ENCODE assay signal across 8 cellular contexts in genomic region chr17:17494499-17495447, GRCh38. TPM values are rescaled to one million over a fixed set of nuclear protein-coding genes. Genes with fewer than 3 reads are reported as not detected.
DNase-seq lines count a peak whose midpoint lies in the region; ATAC-seq and TF ChIP-seq lines count a peak whose summit lies in the region.

No MANE protein-coding gene starts in this region.

- H3K9me3 Mint-ChIP-seq in dendritic cell treated with granulocyte-macrophage colony-stimulating factor and Interleukin-4, amounts not matched to agents 40 ng/mL and 50 ng/mL, for 4 days: no peaks in the 10 kb centered on the region

- H3K9me3 ChIP-seq in PC-3 (ENCODE audit: low read length): no peaks in the 10 kb centered on the region
- H3K9me3 ChIP-seq in right lobe of liver: no peaks in the 10 kb centered on the region
- H3K9me3 ChIP-seq in stomach: no peaks in the 10 kb centered on the region

- 0 out of 2 replicates have a peak, but pooled peaks have one; percentile 13 for TF ChIP-seq CTCF in PC-3 (conservative IDR thresholded peaks at IDR 0.05; ENCODE audit: low read depth, low read length)
- no peak for TF ChIP-seq CTCF in right lobe of liver (IDR thresholded peaks at IDR 0.05)
- TF ChIP-seq CTCF in stomach (IDR thresholded peaks at IDR 0.05): no peak

- no peak for TF ChIP-seq EP300 in stomach (IDR thresholded peaks at IDR 0.05)

- DNase-seq in COLO668 (lab: John Stamatoyannopoulos, UW; ENCODE audit: unreplicated experiment): peak; percentile 63
- peak; percentile 60 for DNase-seq in PC-3
- DNase-seq in right lobe of liver: peak; percentile 56 to 67 (median 60)
- peak; percentile 63 for DNase-seq in stomach
- DNase-seq in HuH-7.5 (ENCODE audit: low spot score): no peak
- no peak for DNase-seq in effector CD4-positive, alpha-beta T cell

- H3K79me2 ChIP-seq in PC-3 (ENCODE audit: low read length): no peaks in the 10 kb centered on the region

- H3K36me3 ChIP-seq in PC-3 (ENCODE audit: low read depth, low read length) (peaks cover 19% of the 10 kb centered on the region; the same call in 1 of the 2 replicates), right lobe of liver (peaks cover 0 to 5% (median 2%) of the 10 kb centered on the region in 4 donors), stomach (peaks cover 12 to 31% (median 23%) of the 10 kb centered on the region in 4 donors)

- H2AFZ ChIP-seq in PC-3 (ENCODE audit: low read length): no peak overlapping the region

- no TSS peak for BruUV-seq in PC-3 (replicated peaks; lab: Mats Ljungman, UMichigan)

- H3K27me3 ChIP-seq in PC-3 (ENCODE audit: low read length) (no peaks in the 10 kb centered on the region), right lobe of liver (no peaks in the 10 kb centered on the region), stomach (peaks cover 0 to 17% (median 12%) of the 10 kb centered on the region in 3 donors)

- peak overlapping the region; percentile 83 for H3K4me2 ChIP-seq in PC-3 (ENCODE audit: low read length)

- intact Hi-C loops in PC-3 (cut with micrococcal nuclease) (loop anchor here (10.0 kb wide), 1 partner anchor 80 kb away; no protein-coding TSS in a partner anchor), right lobe of liver (cut with DNase I) (loop anchor here in 1 of 2 donors (5.0 kb wide), 1 partner anchor 73 kb away; no protein-coding TSS in a partner anchor), stomach (cut with DNase I; ENCODE audit: low total_unique reads) (loop anchor here (10.0 kb wide), 1 partner anchor 140 kb away; no protein-coding TSS in a partner anchor)
- intact Hi-C loops in dendritic cell treated with granulocyte-macrophage colony-stimulating factor and Interleukin-4, amounts not matched to agents 40 ng/mL and 50 ng/mL, for 4 days (cut with micrococcal nuclease): loop anchor here (5.0 kb wide), 2 partner anchors 98 to 137 kb away; partner anchors contain the start of gene PEMT

- peaks cover 35% of the 10 kb centered on the region for H3K36me3 Mint-ChIP-seq in dendritic cell treated with granulocyte-macrophage colony-stimulating factor and Interleukin-4, amounts not matched to agents 40 ng/mL and 50 ng/mL, for 4 days (ENCODE audit: low read depth)

- ATAC-seq in PC-3: peak; percentile 13
- ATAC-seq in right lobe of liver: peak; percentile 0 to 14 (median 4)
- no peak for ATAC-seq in HG03175 (IDR thresholded peaks at IDR 0.05; ENCODE audit: unreplicated experiment)

- CTCF ChIA-PET in PC-3 (lab: Charles Lee): no interaction called here

- no peak overlapping the region for H3K27ac Mint-ChIP-seq in dendritic cell treated with granulocyte-macrophage colony-stimulating factor and Interleukin-4, amounts not matched to agents 40 ng/mL and 50 ng/mL, for 4 days

- peaks cover 12% of the 10 kb centered on the region; the same call in 1 of the 2 replicates for H4K20me1 ChIP-seq in PC-3 (ENCODE audit: low read length)

- H3K4me3 Mint-ChIP-seq in dendritic cell treated with granulocyte-macrophage colony-stimulating factor and Interleukin-4, amounts not matched to agents 40 ng/mL and 50 ng/mL, for 4 days: peak overlapping the region; percentile 76

- TF ChIP-seq POLR2A in right lobe of liver (IDR thresholded peaks at IDR 0.05) (peak; percentile 76), stomach (IDR thresholded peaks at IDR 0.05) (no peak)

- H3F3A ChIP-seq in PC-3 (ENCODE audit: low read length, unreplicated experiment): no peaks in the 10 kb centered on the region

- POLR2A ChIA-PET in PC-3 (lab: Charles Lee; ENCODE audit: unreplicated experiment): no interaction called here

- H3K4me3 ChIP-seq in PC-3 (ENCODE audit: low read length) (peak overlapping the region; percentile 86), right lobe of liver (peak overlapping the region; percentile 55 to 71 (median 64)), stomach (peak overlapping the region; percentile 58 to 64 (median 62))

- H3K4me1 ChIP-seq in PC-3 (ENCODE audit: insufficient read depth, low read length) (peaks cover 17% of the 10 kb centered on the region), right lobe of liver (peaks cover 0 to 20% (median 0%) of the 10 kb centered on the region in 4 donors), stomach (peaks cover 21 to 55% (median 55%) of the 10 kb centered on the region in 4 donors)

- H3K27ac ChIP-seq in PC-3 (ENCODE audit: low read length) (no peak overlapping the region), right lobe of liver (peak overlapping the region; percentile 82 to 91 (median 84)), stomach (peak overlapping the region; percentile 85 to 92 (median 90))

- H3K9me2 ChIP-seq in PC-3 (replicated peaks; ENCODE audit: low read length): no peaks in the 10 kb centered on the region

- peaks cover 53% of the 10 kb centered on the region for H3K27me3 Mint-ChIP-seq in dendritic cell treated with granulocyte-macrophage colony-stimulating factor and Interleukin-4, amounts not matched to agents 40 ng/mL and 50 ng/mL, for 4 days

- peaks cover 35% of the 10 kb centered on the region for H3K4me1 Mint-ChIP-seq in dendritic cell treated with granulocyte-macrophage colony-stimulating factor and Interleukin-4, amounts not matched to agents 40 ng/mL and 50 ng/mL, for 4 days (ENCODE audit: low read depth)

- WGBS in right lobe of liver (ENCODE audit: insufficient coverage, low coverage, low lambda C conversion rate, missing lambda C conversion rate): 12% methylated on average over 23 of the region's 73 CpGs
- WGBS in stomach, 5 donors: 5 to 19% (median 9%) methylated on average over 14 to 73 of the region's 73 CpGs

- H3K9ac ChIP-seq in PC-3 (ENCODE audit: low read length): peak overlapping the region; percentile 82

RNA-seq across cellular contexts. Expression of gene RASD1, which starts 1.4 kb away (rescaled TPM):
- total RNA-seq in PC-3 (2014; rRNA removed) (59.0 and 82.6 TPM in 2 replicates), right lobe of liver (100 to 1,000 TPM in 3 of 6 experiments, 10 to 100 TPM in 2, 1 to 10 TPM in 1; 1.0 to 230 (median 101) TPM), stomach (10 to 100 TPM in 4 of 5 donors, 1 to 10 TPM in 1; 3.7 to 72.9 (median 25.0) TPM)
- polyA plus RNA-seq in stomach: 10 to 100 TPM in 2 of 3 donors, 1 to 10 TPM in 1; 9.5 to 15.0 (median 10.7) TPM

RNA-seq across cellular contexts. Expression of gene MED9, which starts 18.0 kb away (rescaled TPM):
- total RNA-seq in PC-3 (2014; rRNA removed) (21.9 and 28.3 TPM in 2 replicates), right lobe of liver (10 to 100 TPM in 3 of 6 experiments, 1 to 10 TPM in 3; 5.7 to 24.4 (median 12.4) TPM), stomach (10 to 100 TPM in 2 of 5 donors, 1 to 10 TPM in 3; 2.9 to 14.5 (median 6.7) TPM)
- 10 to 100 TPM; 11.2 to 14.1 (median 12.3) TPM for polyA plus RNA-seq in stomach

Comparison
In these comparisons a context has a peak if more than half of its experiments do, and no peak if none do; other contexts are left out.
1. DNase-seq: peak in COLO668 (single experiment), PC-3 (single experiment), right lobe of liver (3 of 3) and stomach (single experiment); none in HuH-7.5 (single experiment) and effector CD4-positive, alpha-beta T cell (single experiment).
2. Peak in every context shown above with its lines, with median percentiles within 50 percentile points of each other: H3K4me3 ChIP-seq.